7 cellular contexts compared by ENCODE assay signal in the genomic region with DNA sequence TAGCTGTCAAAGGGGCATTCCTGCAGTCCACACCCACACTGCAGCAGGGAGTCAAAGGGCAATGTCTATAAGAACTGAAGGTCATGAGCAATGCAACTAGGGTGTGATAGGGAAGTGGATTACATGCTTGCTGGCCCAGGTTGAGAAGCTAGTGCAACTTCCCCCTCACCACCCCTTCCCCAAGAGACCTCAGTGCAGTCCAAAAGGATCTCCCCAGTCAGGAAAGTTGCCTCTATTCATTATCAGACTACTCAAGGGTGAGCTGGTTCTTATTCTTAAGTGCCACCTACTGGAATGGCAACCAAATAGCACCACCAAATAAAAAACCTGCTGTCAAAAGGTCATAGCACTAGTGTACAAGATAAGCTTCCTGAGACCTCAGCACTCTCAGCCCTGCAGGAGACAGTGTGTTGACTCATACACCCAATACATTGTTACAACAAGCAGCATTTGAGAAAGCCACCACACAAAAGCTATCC. TPM values are rescaled to one million over a fixed set of nuclear protein-coding genes. Genes with fewer than 3 reads are reported as not detected.
DNase-seq lines count a peak whose midpoint lies in the region; ATAC-seq and TF ChIP-seq lines count a peak whose summit lies in the region.

No MANE protein-coding gene starts in this region.

- no peak overlapping the region for H3K4me3 ChIP-seq in osteoblast (ENCODE audit: insufficient read depth, low read length)

- no peak overlapping the region for H2AFZ ChIP-seq in osteoblast (ENCODE audit: low read length)

- ATAC-seq in GM18858 (IDR thresholded peaks at IDR 0.05; ENCODE audit: unreplicated experiment) (peak; percentile 73), HG03432 (IDR thresholded peaks at IDR 0.05; ENCODE audit: unreplicated experiment) (peak; percentile 71)

- H3K27me3 Mint-ChIP-seq in T-helper 2 cell treated with Interferon-gamma antibody and Interleukin-4, amounts not matched to agents 5 μg/mL and 100 μg/mL, for 36 hours (ENCODE audit: low read depth) = no peaks in the 10 kb centered on the region

- no peak overlapping the region for H3K4me3 Mint-ChIP-seq in T-helper 2 cell treated with Interferon-gamma antibody and Interleukin-4, amounts not matched to agents 5 μg/mL and 100 μg/mL, for 36 hours

- no peaks in the 10 kb centered on the region for H3K36me3 ChIP-seq in osteoblast (ENCODE audit: insufficient read depth, low read length)

- peaks cover 6% of the 10 kb centered on the region for H3K79me2 ChIP-seq in osteoblast (ENCODE audit: insufficient read depth, low read length)

- no peak overlapping the region for H3K27ac ChIP-seq in osteoblast (ENCODE audit: low read depth, low read length)

- H3K9me3 ChIP-seq in osteoblast (ENCODE audit: low read depth, low read length) = no peaks in the 10 kb centered on the region

- no peaks in the 10 kb centered on the region for H3K27me3 ChIP-seq in osteoblast (ENCODE audit: insufficient read depth, low read length)

- peaks cover 6% of the 10 kb centered on the region for H3K4me1 ChIP-seq in osteoblast (ENCODE audit: insufficient read depth, low read length)

- H4K20me1 ChIP-seq in osteoblast (ENCODE audit: insufficient read depth, low read length) = peaks cover 4% of the 10 kb centered on the region

- no peak overlapping the region for H3K4me2 ChIP-seq in osteoblast (ENCODE audit: insufficient read depth, low read length)

- no peak overlapping the region for H3K27ac Mint-ChIP-seq in T-helper 2 cell treated with Interferon-gamma antibody and Interleukin-4, amounts not matched to agents 5 μg/mL and 100 μg/mL, for 36 hours

- H3K36me3 Mint-ChIP-seq in T-helper 2 cell treated with Interferon-gamma antibody and Interleukin-4, amounts not matched to agents 5 μg/mL and 100 μg/mL, for 36 hours (ENCODE audit: low read depth) = peaks cover 2% of the 10 kb centered on the region

- peaks cover 14% of the 10 kb centered on the region for H3K9me3 Mint-ChIP-seq in T-helper 2 cell treated with Interferon-gamma antibody and Interleukin-4, amounts not matched to agents 5 μg/mL and 100 μg/mL, for 36 hours

- TF ChIP-seq CTCF in osteoblast (IDR thresholded peaks at IDR 0.05; ENCODE audit: extremely low read depth, low read depth, low read length) = peak; percentile 40

- peak; percentile 5 for DNase-seq in T-helper 2 cell treated with Interferon-gamma antibody and Interleukin-4, amounts not matched to agents 5 μg/mL and 100 μg/mL, for 36 hours (ENCODE audit: low spot score)
- DNase-seq in osteoblast (ENCODE audit: insufficient read length, low spot score, missing footprints) (no peak), NK-92 (lab: John Stamatoyannopoulos, UW; ENCODE audit: unreplicated experiment) (no peak), activated gamma-delta T cell treated with Interleukin-2 at 50 U/mL for 16 hours (no peak)
- DNase-seq in stimulated activated CD8-positive, alpha-beta memory T cell treated with anti-CD3 and anti-CD28 coated beads, Interleukin-4, amount 100 ng/mL, for 48 hours = no peak

- H3K4me1 Mint-ChIP-seq in T-helper 2 cell treated with Interferon-gamma antibody and Interleukin-4, amounts not matched to agents 5 μg/mL and 100 μg/mL, for 36 hours (ENCODE audit: low read depth) = no peaks in the 10 kb centered on the region

RNA-seq across cellular contexts. Expression of a gene that starts 28.2 kb away (rescaled TPM):
- total RNA-seq in osteoblast = 13.0 and 13.6 TPM in 2 replicates
